In genomic region chr1:170967042-170967910, GRCh38 we compare ENCODE assay signal across 8 cellular contexts. TPM values are rescaled to one million over a fixed set of nuclear protein-coding genes. Genes with fewer than 3 reads are reported as not detected.
DNase-seq lines count a peak whose midpoint lies in the region; ATAC-seq, FAIRE-seq and TF ChIP-seq lines count a peak whose summit lies in the region.

No MANE protein-coding gene starts in this region.

- in situ Hi-C loops in brain microvascular endothelial cell (cut with HindIII; ENCODE audit: low pct_ligation_motif_present, low sequenced_read_pairs): no loop called here

- H3K36me3 ChIP-seq in brain microvascular endothelial cell (replicated peaks) (no peaks in the 10 kb centered on the region), kidney (ENCODE audit: control insufficient read depth in 1 of 2, insufficient read depth in 2 of 2, low read length in 2 of 2) (no peaks in the 10 kb centered on the region), upper lobe of left lung (no peaks in the 10 kb centered on the region)

- no peaks in the 10 kb centered on the region for H3K36me3 Mint-ChIP-seq in activated CD8-positive, alpha-beta memory T cell treated with anti-CD3 and anti-CD28 coated beads, Interleukin-2, amount 10 ng/mL, durations not matched to agents 7 days and 5 days

- no peak for TF ChIP-seq EP300 in upper lobe of left lung (IDR thresholded peaks at IDR 0.05)

- H3K4me3 Mint-ChIP-seq in activated CD8-positive, alpha-beta memory T cell treated with anti-CD3 and anti-CD28 coated beads, Interleukin-2, amount 10 ng/mL, durations not matched to agents 7 days and 5 days: no peak overlapping the region

- no peaks in the 10 kb centered on the region for H3K4me1 Mint-ChIP-seq in activated CD8-positive, alpha-beta memory T cell treated with anti-CD3 and anti-CD28 coated beads, Interleukin-2, amount 10 ng/mL, durations not matched to agents 7 days and 5 days

- POLR2A ChIA-PET in HEK293T (lab: Yijun Ruan, JAX): no interaction called here

- H3K27ac ChIP-seq in brain microvascular endothelial cell (no peak overlapping the region), kidney (ENCODE audit: low read depth in 2 of 2, low read length in 2 of 2) (no peak overlapping the region), upper lobe of left lung (no peak overlapping the region)

- ATAC-seq in upper lobe of left lung (ENCODE audit: low FRiP score in 2 of 2): peak in 1 of 2 donors; percentile 77
- no peak for ATAC-seq in activated CD8-positive, alpha-beta memory T cell treated with anti-CD3 and anti-CD28 coated beads, Interleukin-2, amount 10 ng/mL, durations not matched to agents 7 days and 5 days

- peaks cover 28% of the 10 kb centered on the region for H3K27me3 Mint-ChIP-seq in activated CD8-positive, alpha-beta memory T cell treated with anti-CD3 and anti-CD28 coated beads, Interleukin-2, amount 10 ng/mL, durations not matched to agents 7 days and 5 days

- TF ChIP-seq POLR2A in upper lobe of left lung (IDR thresholded peaks at IDR 0.05): no peak

- no peak overlapping the region for H3K9ac ChIP-seq in kidney (ENCODE audit: low read length in 2 of 2)

- intact Hi-C loops in kidney (cut with DNase I): no loop called here

- 24 to 30% methylated on average over 5 of the region's 5 CpGs for WGBS in upper lobe of left lung, 2 donors

- H3K9me3 Mint-ChIP-seq in activated CD8-positive, alpha-beta memory T cell treated with anti-CD3 and anti-CD28 coated beads, Interleukin-2, amount 10 ng/mL, durations not matched to agents 7 days and 5 days (ENCODE audit: low read depth): no peaks in the 10 kb centered on the region

- DNase-seq in NCI-H345 (lab: John Stamatoyannopoulos, UW) (peak; percentile 22), NCI-H345 treated with DMSO at 0.1 percent for 48 hours (lab: John Stamatoyannopoulos, UW; ENCODE audit: unreplicated experiment) (no peak), HEK293T (ENCODE audit: extremely low spot score) (peak; percentile 42), NCI-H1694 (lab: John Stamatoyannopoulos, UW) (peak; percentile 2), brain microvascular endothelial cell (peak; percentile 44), kidney (no peak), upper lobe of left lung (no peak)
- DNase-seq in activated CD8-positive, alpha-beta memory T cell treated with anti-CD3 and anti-CD28 coated beads, Interleukin-2, amount 10 ng/mL, durations not matched to agents 7 days and 5 days: no peak

- TF ChIP-seq CTCF in brain microvascular endothelial cell (IDR thresholded peaks at IDR 0.05; ENCODE audit: low read depth, low read length, missing control alignments): peak; percentile 60
- TF ChIP-seq CTCF in kidney (IDR thresholded peaks at IDR 0.05; ENCODE audit: borderline replicate concordance, extremely low read depth, insufficient read depth): peak; percentile 66
- TF ChIP-seq CTCF in upper lobe of left lung (IDR thresholded peaks at IDR 0.05): peak; percentile 35 to 68 (median 54)

- no peaks in the 10 kb centered on the region for H3K4me1 ChIP-seq in kidney (ENCODE audit: control insufficient read depth in 1 of 2, insufficient read depth in 1 of 2, low read depth in 1 of 2, low read length in 2 of 2)
- H3K4me1 ChIP-seq in upper lobe of left lung: no peaks in the 10 kb centered on the region

- H3K27me3 ChIP-seq in brain microvascular endothelial cell (replicated peaks): no peaks in the 10 kb centered on the region
- no peaks in the 10 kb centered on the region for H3K27me3 ChIP-seq in upper lobe of left lung

- H3K27ac Mint-ChIP-seq in activated CD8-positive, alpha-beta memory T cell treated with anti-CD3 and anti-CD28 coated beads, Interleukin-2, amount 10 ng/mL, durations not matched to agents 7 days and 5 days: no peak overlapping the region

- FAIRE-seq in kidney (lab: Jason Lieb, UNC): peak; percentile 95

- no peaks in the 10 kb centered on the region for H3K9me3 ChIP-seq in kidney (ENCODE audit: control insufficient read depth in 1 of 2, low read length in 2 of 2)
- no peaks in the 10 kb centered on the region for H3K9me3 ChIP-seq in upper lobe of left lung

- CTCF ChIA-PET in HEK293T (lab: Yijun Ruan, JAX): interaction anchor here (0.6 to 1.7 kb wide), 7 partner anchors 96 to 392 kb away, joined by 3 to 15 read pairs (median 3); partner anchors contain the start of gene FMO4
- CTCF ChIA-PET in activated CD8-positive, alpha-beta memory T cell treated with anti-CD3 and anti-CD28 coated beads, Interleukin-2, amount 10 ng/mL, durations not matched to agents 7 days and 5 days (lab: Charles Lee): interaction anchor here (1.0 to 2.0 kb wide), 3 partner anchors 17 to 346 kb away, joined by 3 to 16 read pairs (median 3); partner anchors contain the start of gene FMO4

- H3K4me3 ChIP-seq in brain microvascular endothelial cell (ENCODE audit: low read depth, low read length): no peak overlapping the region
- no peak overlapping the region for H3K4me3 ChIP-seq in kidney (ENCODE audit: low read length in 2 of 2)
- H3K4me3 ChIP-seq in upper lobe of left lung: no peak overlapping the region

TF ChIP-seq in HEK293T, 16 proteins besides CTCF, POLR2A, EP300 and RAD21:
- no peak for TF ChIP-seq SUZ12 (IDR thresholded peaks at IDR 0.05)
- TF ChIP-seq, protein P1, sequence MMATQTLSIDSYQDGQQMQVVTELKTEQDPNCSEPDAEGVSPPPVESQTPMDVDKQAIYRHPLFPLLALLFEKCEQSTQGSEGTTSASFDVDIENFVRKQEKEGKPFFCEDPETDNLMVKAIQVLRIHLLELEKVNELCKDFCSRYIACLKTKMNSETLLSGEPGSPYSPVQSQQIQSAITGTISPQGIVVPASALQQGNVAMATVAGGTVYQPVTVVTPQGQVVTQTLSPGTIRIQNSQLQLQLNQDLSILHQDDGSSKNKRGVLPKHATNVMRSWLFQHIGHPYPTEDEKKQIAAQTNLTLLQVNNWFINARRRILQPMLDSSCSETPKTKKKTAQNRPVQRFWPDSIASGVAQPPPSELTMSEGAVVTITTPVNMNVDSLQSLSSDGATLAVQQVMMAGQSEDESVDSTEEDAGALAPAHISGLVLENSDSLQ (IDR thresholded peaks at IDR 0.05): no peak
- no peak for TF ChIP-seq CTBP1 (IDR thresholded peaks at IDR 0.05; ENCODE audit: borderline replicate concordance)
- TF ChIP-seq ELF4 (IDR thresholded peaks at IDR 0.05): no peak
- no peak for TF ChIP-seq FOXK2 (IDR thresholded peaks at IDR 0.05)
- no peak for TF ChIP-seq LEF1 (IDR thresholded peaks at IDR 0.05; ENCODE audit: borderline replicate concordance)
- TF ChIP-seq FOXM1 (IDR thresholded peaks at IDR 0.05; ENCODE audit: borderline replicate concordance): no peak
- no peak for TF ChIP-seq BHLHE40 (IDR thresholded peaks at IDR 0.05; ENCODE audit: borderline replicate concordance)
- TF ChIP-seq ZNF384 (IDR thresholded peaks at IDR 0.05): no peak
- no peak for TF ChIP-seq ARNT (IDR thresholded peaks at IDR 0.05)
- TF ChIP-seq L3MBTL2 (conservative IDR thresholded peaks at IDR 0.05): no peak
- TF ChIP-seq SP1 (IDR thresholded peaks at IDR 0.05): no peak
- TF ChIP-seq HDGF (IDR thresholded peaks at IDR 0.05; ENCODE audit: borderline replicate concordance): no peak
- TF ChIP-seq FOXA1 (IDR thresholded peaks at IDR 0.05): no peak
- no peak for TF ChIP-seq TARDBP (IDR thresholded peaks at IDR 0.05)
- no peak for TF ChIP-seq NFRKB (IDR thresholded peaks at IDR 0.05)

RNA-seq across cellular contexts. Expression of gene MROH9, which starts 31.9 kb away (rescaled TPM):
- total RNA-seq in kidney (not detected), upper lobe of left lung (1 to 10 TPM in 3 of 6 donors, under 1 TPM in 2, not detected in 1; 0.34 to 4.1 (median 1.6) TPM)
- polyA plus RNA-seq in kidney (ENCODE audit: insufficient read depth, low read depth, low replicate concordance): not detected
- not detected for total RNA-seq in activated CD8-positive, alpha-beta memory T cell treated with anti-CD3 and anti-CD28 coated beads, Interleukin-2, amount 10 ng/mL, durations not matched to agents 7 days and 5 days

Comparison
In these comparisons a context has a peak if more than half of its experiments do, and no peak if none do; other contexts are left out.
1. DNase-seq: peak in NCI-H345 (single experiment), HEK293T (single experiment), NCI-H1694 (single experiment) and brain microvascular endothelial cell (single experiment); none in NCI-H345 treated with DMSO at 0.1 percent for 48 hours (single experiment), kidney (single experiment), upper lobe of left lung (0 of 2) and activated CD8-positive, alpha-beta memory T cell treated with anti-CD3 and anti-CD28 coated beads, Interleukin-2, amount 10 ng/mL, durations not matched to agents 7 days and 5 days (single experiment).
2. Peak in every context shown above with its lines, with median percentiles within 50 percentile points of each other: CTCF ChIP-seq.